Comparison of ENCODE assay signal across 20 cellular contexts in the genomic region with DNA sequence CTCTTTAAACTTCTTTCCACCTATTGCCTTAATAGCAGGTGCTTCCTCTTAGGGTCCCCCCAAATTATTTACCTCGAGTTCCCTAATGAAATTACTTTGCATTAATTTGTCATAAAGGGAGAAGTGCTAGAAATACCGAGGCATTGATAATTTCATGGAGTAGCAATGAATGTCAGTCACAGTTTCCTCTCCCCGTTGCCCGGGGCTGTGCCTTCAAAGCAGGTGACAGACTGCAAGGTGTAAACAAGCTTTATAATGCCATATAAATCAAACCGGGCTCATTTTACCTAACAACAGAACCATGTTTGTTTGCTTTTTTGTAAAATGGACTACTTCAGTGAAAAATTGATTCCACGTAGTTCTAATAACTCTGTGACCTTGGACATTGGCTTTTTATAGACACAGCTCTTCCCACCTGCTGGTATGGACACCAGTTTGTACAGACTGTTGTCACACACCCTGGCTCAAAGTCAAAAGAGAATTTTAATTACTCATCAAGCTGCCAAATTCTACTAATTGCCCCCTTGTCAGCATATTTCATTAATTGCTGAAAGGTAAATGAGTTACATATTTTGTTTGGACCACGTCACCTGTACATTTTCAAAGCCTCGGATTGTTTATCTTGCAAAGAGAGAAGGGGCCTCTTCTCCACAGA.
DNase-seq lines count a peak whose midpoint lies in the region; ATAC-seq and TF ChIP-seq lines count a peak whose summit lies in the region.
"Had no signal": no experiment of that assay in that cellular context is flagged by ENCODE, and none has a peak within 500 bp of the region (broad histone marks: within the 10 kb centered on the region; RNA-seq: fewer than 3 reads in every experiment).

No MANE protein-coding gene starts in this region.

- H3K27me3 ChIP-seq in thyroid gland = no peaks in the 10 kb centered on the region
- H3K27me3 ChIP-seq: heart left ventricle, tibial artery had no signal

- H3K27ac ChIP-seq in thyroid gland = peak overlapping the region in 2 of 3 donors; percentile 73 to 86
- H3K27ac ChIP-seq: 22Rv1, GM23248, heart left ventricle, tibial artery had no signal

- no peak for ATAC-seq in HG02973 (IDR thresholded peaks at IDR 0.05; ENCODE audit: unreplicated experiment)
- ATAC-seq: activated naive CD8-positive, alpha-beta T cell treated with anti-CD3 and anti-CD28 coated beads, Interleukin-2, amount 50 U/mL, for 24 hours; activated T-helper 17 cell treated with anti-CD3 and anti-CD28 coated beads, Interleukin-2, amount 50 U/mL, for 72 hours; stimulated activated effector memory CD8-positive, alpha-beta T cell treated with anti-CD3 and anti-CD28 coated beads, Interleukin-12 subunit alpha, Interleukin-12 subunit beta, amount 100 ng/mL, for 72 hours had no signal

- no peaks in the 10 kb centered on the region for H3K27me3 Mint-ChIP-seq in brain

- TF ChIP-seq CTCF in brain (conservative IDR thresholded peaks at IDR 0.05) = no peak
- no peak for TF ChIP-seq CTCF in thyroid gland (IDR thresholded peaks at IDR 0.05)

- H3K9me3 Mint-ChIP-seq in brain = no peaks in the 10 kb centered on the region
- H3K9me3 Mint-ChIP-seq: activated naive CD8-positive, alpha-beta T cell treated with anti-CD3 and anti-CD28 coated beads, Interleukin-2, amount 50 U/mL, for 24 hours; activated T-helper 17 cell treated with anti-CD3 and anti-CD28 coated beads, Interleukin-2, amount 50 U/mL, for 72 hours; stimulated activated effector memory CD8-positive, alpha-beta T cell treated with anti-CD3 and anti-CD28 coated beads, Interleukin-12 subunit alpha, Interleukin-12 subunit beta, amount 100 ng/mL, for 72 hours had no signal

- H3K27ac Mint-ChIP-seq in brain = peak overlapping the region in 4 of 5 experiments; percentile 1 to 88 (median 78)
- H3K27ac Mint-ChIP-seq: activated naive CD8-positive, alpha-beta T cell treated with anti-CD3 and anti-CD28 coated beads, Interleukin-2, amount 50 U/mL, for 24 hours; activated T-helper 17 cell treated with anti-CD3 and anti-CD28 coated beads, Interleukin-2, amount 50 U/mL, for 72 hours; B cell; stimulated activated effector memory CD8-positive, alpha-beta T cell treated with anti-CD3 and anti-CD28 coated beads, Interleukin-12 subunit alpha, Interleukin-12 subunit beta, amount 100 ng/mL, for 72 hours had no signal

- H3K4me1 Mint-ChIP-seq in brain = peaks cover 36% of the 10 kb centered on the region
- H3K4me1 Mint-ChIP-seq: activated naive CD8-positive, alpha-beta T cell treated with anti-CD3 and anti-CD28 coated beads, Interleukin-2, amount 50 U/mL, for 24 hours; activated T-helper 17 cell treated with anti-CD3 and anti-CD28 coated beads, Interleukin-2, amount 50 U/mL, for 72 hours; B cell; stimulated activated effector memory CD8-positive, alpha-beta T cell treated with anti-CD3 and anti-CD28 coated beads, Interleukin-12 subunit alpha, Interleukin-12 subunit beta, amount 100 ng/mL, for 72 hours had no signal

- H3K4me3 Mint-ChIP-seq in brain = peak overlapping the region in 3 of 5 experiments; percentile 63 to 72 (median 69)
- H3K4me3 Mint-ChIP-seq: activated naive CD8-positive, alpha-beta T cell treated with anti-CD3 and anti-CD28 coated beads, Interleukin-2, amount 50 U/mL, for 24 hours; activated T-helper 17 cell treated with anti-CD3 and anti-CD28 coated beads, Interleukin-2, amount 50 U/mL, for 72 hours; B cell; stimulated activated effector memory CD8-positive, alpha-beta T cell treated with anti-CD3 and anti-CD28 coated beads, Interleukin-12 subunit alpha, Interleukin-12 subunit beta, amount 100 ng/mL, for 72 hours had no signal

- 70 to 73% methylated on average over 8 of the region's 8 CpGs for WGBS in thyroid gland, 2 donors

- no peaks in the 10 kb centered on the region for H3K36me3 ChIP-seq in thyroid gland

- no peak overlapping the region for H3K4me3 ChIP-seq in thyroid gland (replicated peaks in 1 of 3)
- H3K4me3 ChIP-seq: GM23248, heart left ventricle, tibial artery had no signal

- no peak for TF ChIP-seq POLR2A in thyroid gland (IDR thresholded peaks at IDR 0.05)

- intact Hi-C loops in thyroid gland (cut with DNase I) = no loop called here

- H3K4me1 ChIP-seq in thyroid gland = peaks cover 21% of the 10 kb centered on the region in 2 donors
- H3K4me1 ChIP-seq: heart left ventricle, tibial artery had no signal

- peaks cover 28% of the 10 kb centered on the region for H3K36me3 Mint-ChIP-seq in brain
- H3K36me3 Mint-ChIP-seq: stimulated activated effector memory CD8-positive, alpha-beta T cell treated with anti-CD3 and anti-CD28 coated beads, Interleukin-12 subunit alpha, Interleukin-12 subunit beta, amount 100 ng/mL, for 72 hours had no signal

- no peaks in the 10 kb centered on the region for H3K9me3 ChIP-seq in thyroid gland
- H3K9me3 ChIP-seq: heart left ventricle, SK-N-SH, tibial artery had no signal

- DNase-seq in DMS53 (lab: John Stamatoyannopoulos, UW) (peak; percentile 60), DMS53 treated with DMSO at 0.1 percent for 48 hours (lab: John Stamatoyannopoulos, UW; ENCODE audit: unreplicated experiment) (no peak), NCI-H2081 treated with DMSO at 0.1 percent for 48 hours (lab: John Stamatoyannopoulos, UW) (peak; percentile 88), thyroid gland (no peak), NOMO-1 (lab: John Stamatoyannopoulos, UW; ENCODE audit: unreplicated experiment in 2 of 2) (no peak)
- no peak for DNase-seq in activated effector memory CD4-positive, alpha-beta T cell treated with Interleukin-2 at 50 U/mL for 16 hours
- DNase-seq: activated naive CD8-positive, alpha-beta T cell treated with anti-CD3 and anti-CD28 coated beads, Interleukin-2, amount 50 U/mL, for 24 hours; Calu3; cortex of kidney; GDM1; heart left ventricle; tibial artery had no signal

Comparison
In these comparisons a context has a peak if more than half of its experiments do, and no peak if none do; other contexts are left out.
1. DNase-seq: peak in DMS53 (single experiment) and NCI-H2081 treated with DMSO at 0.1 percent for 48 hours (single experiment); none in DMS53 treated with DMSO at 0.1 percent for 48 hours (single experiment), thyroid gland (0 of 2), NOMO-1 (0 of 2) and activated effector memory CD4-positive, alpha-beta T cell treated with Interleukin-2 at 50 U/mL for 16 hours (single experiment).